19 cellular contexts compared by ENCODE assay signal in genomic region chr20:37188787-37189186, GRCh38. TPM values are rescaled to one million over a fixed set of nuclear protein-coding genes. Genes with fewer than 3 reads are reported as not detected.
A peak's percentile ranks its signal among the peaks of the same experiment; 100 is the strongest.
DNase-seq lines count a peak whose midpoint lies in the region; ATAC-seq and TF ChIP-seq lines count a peak whose summit lies in the region.
"Had no signal": no experiment of that assay in that cellular context is flagged by ENCODE, and none has a peak within 500 bp of the region (broad histone marks: within the 10 kb centered on the region; RNA-seq: fewer than 3 reads in every experiment).

No MANE protein-coding gene starts in this region.

- H3K79me2 ChIP-seq in Loucy (ENCODE audit: insufficient read depth, low read length) (peaks cover 94% of the 10 kb centered on the region), trophoblast cell (ENCODE audit: control insufficient read depth, insufficient read depth, low read length, poor library complexity) (no peaks in the 10 kb centered on the region)

- peak; percentile 38 for DNase-seq in activated CD8-positive, alpha-beta memory T cell treated with anti-CD3 and anti-CD28 coated beads for 24 hours
- no peak for DNase-seq in activated CD8-positive, alpha-beta memory T cell treated with anti-CD3 and anti-CD28 coated beads, Interleukin-2, amount 50 U/mL, for 4 hours
- no peak for DNase-seq in activated naive CD8-positive, alpha-beta T cell treated with anti-CD3 and anti-CD28 coated beads, Interleukin-2, amount 10 ng/mL, durations not matched to agents 7 days and 5 days
- DNase-seq in trophoblast cell (no peak), NCI-H146 (lab: John Stamatoyannopoulos, UW) (no peak)
- DNase-seq: GOT3, HCEC 1CT, KBM-7, NCI-H1092 treated with DMSO at 0.1 percent for 48 hours, NCI-H2029 treated with DMSO at 0.1 percent for 48 hours, NCI-H524 treated with DMSO at 0.1 percent for 48 hours, NCI-H82, OCI-M1, SJCRH30 had no signal

- H4K12ac ChIP-seq in trophoblast cell (ENCODE audit: low read depth, low read length) = no peak overlapping the region

- H4K20me1 ChIP-seq in Loucy (ENCODE audit: insufficient read depth, low read length, poor library complexity, severe bottlenecking) = peaks cover 65% of the 10 kb centered on the region

- no peak overlapping the region for H3K4me3 Mint-ChIP-seq in activated naive CD8-positive, alpha-beta T cell treated with anti-CD3 and anti-CD28 coated beads, Interleukin-2, amount 10 ng/mL, durations not matched to agents 7 days and 5 days

- no peak overlapping the region for H2BK12ac ChIP-seq in trophoblast cell (ENCODE audit: low read length)

- no peaks in the 10 kb centered on the region for H3K9me3 Mint-ChIP-seq in activated naive CD8-positive, alpha-beta T cell treated with anti-CD3 and anti-CD28 coated beads, Interleukin-2, amount 10 ng/mL, durations not matched to agents 7 days and 5 days

- H3K9me3 ChIP-seq in Loucy (ENCODE audit: insufficient read depth, low read depth, low read length) (no peaks in the 10 kb centered on the region), trophoblast cell (ENCODE audit: insufficient read depth, low read depth, low read length) (no peaks in the 10 kb centered on the region)
- H3K9me3 ChIP-seq: SJCRH30 had no signal

- H3K27me3 Mint-ChIP-seq in activated naive CD8-positive, alpha-beta T cell treated with anti-CD3 and anti-CD28 coated beads, Interleukin-2, amount 10 ng/mL, durations not matched to agents 7 days and 5 days = no peaks in the 10 kb centered on the region

- H3K4me1 Mint-ChIP-seq in activated naive CD8-positive, alpha-beta T cell treated with anti-CD3 and anti-CD28 coated beads, Interleukin-2, amount 10 ng/mL, durations not matched to agents 7 days and 5 days = peaks cover 42% of the 10 kb centered on the region

- H3K36me3 ChIP-seq in Loucy (ENCODE audit: insufficient read depth, low read length) (peaks cover 70% of the 10 kb centered on the region), trophoblast cell (ENCODE audit: control insufficient read depth in 1 of 2, insufficient read depth in 2 of 2, low read length in 2 of 2) (peaks cover 31 to 40% of the 10 kb centered on the region in 2 experiments)

- no peak overlapping the region for H3K23ac ChIP-seq in trophoblast cell (ENCODE audit: low read length)

- peak overlapping the region; percentile 6 for H3K4ac ChIP-seq in trophoblast cell (ENCODE audit: low read depth, low read length)

- H3K14ac ChIP-seq in trophoblast cell (ENCODE audit: low read length) = no peak overlapping the region

- no peak for TF ChIP-seq CTCF in Loucy (conservative IDR thresholded peaks at IDR 0.05; ENCODE audit: low read length)

- H2BK120ac ChIP-seq in trophoblast cell (ENCODE audit: insufficient read depth, low read length, poor library complexity) = no peak overlapping the region

- H4K91ac ChIP-seq in trophoblast cell (ENCODE audit: low read depth, low read length) = no peak overlapping the region

- H3K4me1 ChIP-seq in Loucy (ENCODE audit: insufficient read depth, low read length, poor library complexity, severe bottlenecking) (peaks cover 38% of the 10 kb centered on the region), trophoblast cell (ENCODE audit: control insufficient read depth in 1 of 2, insufficient read depth in 2 of 2, low read length in 2 of 2) (peaks cover 0 to 2% of the 10 kb centered on the region in 2 experiments)
- H3K4me1 ChIP-seq: SJCRH30 had no signal

- no CpG with 5 or more reads among the region's 7 CpGs for WGBS in trophoblast cell (ENCODE audit: extremely low coverage, insufficient coverage, insufficient read length)

- H3K4me2 ChIP-seq in Loucy (ENCODE audit: low read depth, low read length, poor library complexity, severe bottlenecking) (peak overlapping the region; percentile 36), trophoblast cell (ENCODE audit: low read length) (no peak overlapping the region)

- H3K36me3 Mint-ChIP-seq in activated naive CD8-positive, alpha-beta T cell treated with anti-CD3 and anti-CD28 coated beads, Interleukin-2, amount 10 ng/mL, durations not matched to agents 7 days and 5 days = peaks cover 41% of the 10 kb centered on the region

- H3F3A ChIP-seq in Loucy (ENCODE audit: low read depth) = 0 out of 2 replicates have a peak, but pooled peaks cover under 1% of the 10 kb centered on the region

- H3K27ac Mint-ChIP-seq in activated naive CD8-positive, alpha-beta T cell treated with anti-CD3 and anti-CD28 coated beads, Interleukin-2, amount 10 ng/mL, durations not matched to agents 7 days and 5 days = peak overlapping the region; percentile 86

- H3K9me2 ChIP-seq in Loucy (replicated peaks; ENCODE audit: low read depth, low read length) = no peaks in the 10 kb centered on the region

- H3K79me1 ChIP-seq in trophoblast cell (ENCODE audit: low read length) = no peaks in the 10 kb centered on the region

- no peak overlapping the region for H3K18ac ChIP-seq in trophoblast cell (ENCODE audit: low read length)

- H2AK5ac ChIP-seq in trophoblast cell (ENCODE audit: low read length) = no peak overlapping the region

- H2BK5ac ChIP-seq in trophoblast cell (ENCODE audit: low read depth, low read length, poor library complexity) = no peak overlapping the region

- no peak for ATAC-seq in activated naive CD8-positive, alpha-beta T cell treated with anti-CD3 and anti-CD28 coated beads, Interleukin-2, amount 10 ng/mL, durations not matched to agents 7 days and 5 days (ENCODE audit: low read depth)
- ATAC-seq in HG03378 (IDR thresholded peaks at IDR 0.05; ENCODE audit: unreplicated experiment) = no peak

- H2AFZ ChIP-seq in Loucy (ENCODE audit: low read length) (no peak overlapping the region), trophoblast cell (ENCODE audit: insufficient read depth, low read length, poor library complexity) (no peak overlapping the region)

- H3K9ac ChIP-seq in Loucy (ENCODE audit: low read depth, low read length, poor library complexity, severe bottlenecking) (no peak overlapping the region), trophoblast cell (ENCODE audit: low read length) (no peak overlapping the region)

- H3K4me3 ChIP-seq in Loucy (ENCODE audit: low read length, poor library complexity, severe bottlenecking) (no peak overlapping the region), trophoblast cell (ENCODE audit: low read depth, low read length) (no peak overlapping the region)
- H3K4me3 ChIP-seq: SJCRH30 had no signal

- H3K27me3 ChIP-seq in Loucy (ENCODE audit: insufficient read depth, low read length, poor library complexity, severe bottlenecking) = no peaks in the 10 kb centered on the region
- no peaks in the 10 kb centered on the region for H3K27me3 ChIP-seq in trophoblast cell (ENCODE audit: insufficient read depth, low read length)
- H3K27me3 ChIP-seq: SJCRH30 had no signal

- no peak overlapping the region for H3K27ac ChIP-seq in trophoblast cell (ENCODE audit: low read depth, low read length)
- H3K27ac ChIP-seq: C4-2B, HL-60, SJCRH30 had no signal

- H4K8ac ChIP-seq in trophoblast cell (ENCODE audit: low read depth, low read length) = no peak overlapping the region

- POLR2A ChIA-PET in activated naive CD8-positive, alpha-beta T cell treated with anti-CD3 and anti-CD28 coated beads, Interleukin-2, amount 10 ng/mL, durations not matched to agents 7 days and 5 days (lab: Charles Lee) = interaction anchor here (3.8 kb wide), 1 partner anchor 10 kb away, joined by 21 read pairs; the partner anchor contains the start of genes MROH8 and RPN2

RNA-seq across cellular contexts. Expression of gene MROH8, which starts 9.4 kb away (rescaled TPM):
- total RNA-seq in activated naive CD8-positive, alpha-beta T cell treated with anti-CD3 and anti-CD28 coated beads, Interleukin-2, amount 10 ng/mL, durations not matched to agents 7 days and 5 days = 1 to 10 TPM; 2.0 to 2.5 TPM
- 1.0 and 1.5 TPM in 2 replicates for polyA plus RNA-seq in trophoblast cell (2013)
- total RNA-seq: HT-29 had no signal

RNA-seq across cellular contexts. Expression of gene RPN2, which starts 9.7 kb away (rescaled TPM):
- 100 to 1,000 TPM; 126 to 135 TPM for total RNA-seq in activated naive CD8-positive, alpha-beta T cell treated with anti-CD3 and anti-CD28 coated beads, Interleukin-2, amount 10 ng/mL, durations not matched to agents 7 days and 5 days
- polyA plus RNA-seq in trophoblast cell (2013) = 353 and 385 TPM in 2 replicates
